Comparison of ENCODE assay signal across 8 cellular contexts in genomic region chr3:97763586-97764148, GRCh38. TPM values are rescaled to one million over a fixed set of nuclear protein-coding genes. Genes with fewer than 3 reads are reported as not detected.
A peak's percentile ranks its signal among the peaks of the same experiment; 100 is the strongest.
DNase-seq lines count a peak whose midpoint lies in the region; ATAC-seq and TF ChIP-seq lines count a peak whose summit lies in the region.

No MANE protein-coding gene starts in this region.

- DNase-seq in CD4-positive, alpha-beta memory T cell: peak in 1 of 5 donors; percentile 23
- DNase-seq in Jurkat, Clone E6-1 (ENCODE audit: low read depth, low spot score): no peak
- no peak for DNase-seq in central memory CD8-positive, alpha-beta T cell (ENCODE audit: low spot score in 2 of 2)
- no peak for DNase-seq in natural killer cell
- DNase-seq in DMS153 treated with DMSO at 0.1 percent for 48 hours (lab: John Stamatoyannopoulos, UW; ENCODE audit: unreplicated experiment): no peak

- CTCF ChIA-PET in CD4-positive, alpha-beta memory T cell (lab: Charles Lee; ENCODE audit: partially characterized antibody): interaction anchor here (0.8 kb wide), 1 partner anchor 44 kb away, joined by 6 read pairs; no protein-coding TSS in a partner anchor

- H3K4me3 Mint-ChIP-seq in CD4-positive, alpha-beta memory T cell: peak overlapping the region; percentile 97 to 99 (median 98)
- peak overlapping the region; percentile 98 for H3K4me3 Mint-ChIP-seq in central memory CD8-positive, alpha-beta T cell
- peak overlapping the region; percentile 98 for H3K4me3 Mint-ChIP-seq in natural killer cell

- H3K4me1 ChIP-seq in CD4-positive, alpha-beta memory T cell (ENCODE audit: insufficient read depth, low read length): peaks cover 24% of the 10 kb centered on the region

- H3K36me3 ChIP-seq in CD4-positive, alpha-beta memory T cell (ENCODE audit: insufficient read depth, low read length): no peaks in the 10 kb centered on the region

- peak overlapping the region; percentile 93 to 98 (median 95) for H3K27ac Mint-ChIP-seq in CD4-positive, alpha-beta memory T cell
- H3K27ac Mint-ChIP-seq in central memory CD8-positive, alpha-beta T cell (ENCODE audit: low read depth): peak overlapping the region; percentile 94
- H3K27ac Mint-ChIP-seq in natural killer cell: peak overlapping the region; percentile 86 to 91

- POLR2A ChIA-PET in CD4-positive, alpha-beta memory T cell (lab: Charles Lee; ENCODE audit: partially characterized antibody): interaction anchor here (1.1 to 1.7 kb wide), 2 partner anchors 58 to 109 kb away, joined by 3 to 16 read pairs; partner anchors contain the start of gene CRYBG3

- no peak for TF ChIP-seq CTCF in natural killer cell (IDR thresholded peaks at IDR 0.05)

- ATAC-seq in central memory CD8-positive, alpha-beta T cell (replicated peaks; ENCODE audit: extremely low read depth, poor library complexity, severe bottlenecking): no peak
- ATAC-seq in natural killer cell (no peak), GM19397 (IDR thresholded peaks at IDR 0.05; ENCODE audit: unreplicated experiment) (no peak), GM18861 (IDR thresholded peaks at IDR 0.05; ENCODE audit: unreplicated experiment) (no peak), GM18858 (IDR thresholded peaks at IDR 0.05; ENCODE audit: unreplicated experiment) (no peak)

- peak overlapping the region; percentile 73 for H3K27ac ChIP-seq in CD4-positive, alpha-beta memory T cell (ENCODE audit: low read depth, low read length)

- no peaks in the 10 kb centered on the region for H3K9me3 ChIP-seq in CD4-positive, alpha-beta memory T cell (ENCODE audit: control insufficient read depth in 1 of 2, low read length in 2 of 2)

- H3K4me1 Mint-ChIP-seq in CD4-positive, alpha-beta memory T cell: peaks cover 11 to 32% (median 23%) of the 10 kb centered on the region in 4 donors
- H3K4me1 Mint-ChIP-seq in central memory CD8-positive, alpha-beta T cell: peaks cover 23% of the 10 kb centered on the region
- peaks cover 21 to 25% of the 10 kb centered on the region in 2 donors for H3K4me1 Mint-ChIP-seq in natural killer cell

- peaks cover 0 to 8% of the 10 kb centered on the region in 2 donors for H3K36me3 Mint-ChIP-seq in CD4-positive, alpha-beta memory T cell
- peaks cover 6% of the 10 kb centered on the region for H3K36me3 Mint-ChIP-seq in central memory CD8-positive, alpha-beta T cell (ENCODE audit: insufficient read depth)
- no peaks in the 10 kb centered on the region for H3K36me3 Mint-ChIP-seq in natural killer cell

- H3K27me3 ChIP-seq in CD4-positive, alpha-beta memory T cell (ENCODE audit: insufficient read depth, low read length): no peaks in the 10 kb centered on the region

- no peaks in the 10 kb centered on the region for H3K9me3 Mint-ChIP-seq in CD4-positive, alpha-beta memory T cell
- H3K9me3 Mint-ChIP-seq in central memory CD8-positive, alpha-beta T cell: no peaks in the 10 kb centered on the region
- H3K9me3 Mint-ChIP-seq in natural killer cell: no peaks in the 10 kb centered on the region

- peak overlapping the region; percentile 84 for H3K4me3 ChIP-seq in CD4-positive, alpha-beta memory T cell (ENCODE audit: low read length in 2 of 2)
- H3K4me3 ChIP-seq in Jurkat, Clone E6-1 (ENCODE audit: low read length): peak overlapping the region; percentile 74

- no peaks in the 10 kb centered on the region for H3K27me3 Mint-ChIP-seq in CD4-positive, alpha-beta memory T cell
- H3K27me3 Mint-ChIP-seq in central memory CD8-positive, alpha-beta T cell: no peaks in the 10 kb centered on the region
- peaks cover 8 to 11% of the 10 kb centered on the region in 2 donors for H3K27me3 Mint-ChIP-seq in natural killer cell (ENCODE audit: low read depth in 2 of 2)

- intact Hi-C loops in CD4-positive, alpha-beta memory T cell (cut with micrococcal nuclease): loop anchor here (1.0 to 5.0 kb wide), 4 partner anchors 58 to 1139 kb away; partner anchors contain the start of genes CPOX and DCBLD2
- intact Hi-C loops in natural killer cell (cut with micrococcal nuclease): loop anchor here (5.0 kb wide), 1 partner anchor 759 kb away; the partner anchor contains the start of gene CLDND1

RNA-seq across cellular contexts. Expression of gene ARL6, which starts 0.9 kb away (rescaled TPM):
- total RNA-seq in CD4-positive, alpha-beta memory T cell: 1 to 10 TPM; 3.7 to 6.4 TPM
- polyA plus RNA-seq in CD4-positive, alpha-beta memory T cell: 1 to 10 TPM; 3.8 to 4.9 TPM
- 10.4 TPM for polyA plus RNA-seq in Jurkat, Clone E6-1 (2012; ENCODE audit: insufficient read depth, insufficient read length)
- 1 to 10 TPM; 2.1 to 4.9 (median 2.3) TPM for total RNA-seq in natural killer cell

RNA-seq across cellular contexts. Expression of gene CRYBG3, which starts 58.1 kb away (rescaled TPM):
- 10 to 100 TPM; 11.6 to 12.3 TPM for total RNA-seq in CD4-positive, alpha-beta memory T cell
- 1 to 10 TPM in 1 of 2 donors, under 1 TPM in 1; 0.83 to 3.4 TPM for polyA plus RNA-seq in CD4-positive, alpha-beta memory T cell
- 3.7 TPM for polyA plus RNA-seq in Jurkat, Clone E6-1 (2012; ENCODE audit: insufficient read depth, insufficient read length)
- total RNA-seq in natural killer cell: 1 to 10 TPM; 1.1 to 2.4 (median 1.8) TPM
